13 cellular contexts compared by ENCODE assay signal in the genomic region with DNA sequence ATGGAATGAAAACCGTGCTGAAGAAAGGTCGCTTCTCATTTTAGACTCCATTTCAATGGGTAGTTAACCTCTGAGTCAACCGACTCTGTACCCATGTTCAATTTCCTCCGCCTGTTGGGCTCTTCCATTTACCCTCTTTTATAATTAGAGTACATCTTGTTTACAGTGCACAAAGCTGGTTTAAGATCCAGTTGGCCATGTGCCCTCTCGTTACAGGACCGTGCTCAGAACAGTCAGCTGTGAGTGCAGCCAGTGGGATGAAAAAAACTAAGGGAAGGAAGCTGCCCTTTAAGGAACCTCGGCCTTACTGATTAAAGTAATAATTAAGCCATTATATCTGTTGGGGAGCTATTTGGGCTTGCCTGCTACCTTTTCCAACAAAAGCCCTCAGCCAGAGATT.
DNase-seq lines count a peak whose midpoint lies in the region; ATAC-seq, FAIRE-seq and TF ChIP-seq lines count a peak whose summit lies in the region.
"Had no signal": no experiment of that assay in that cellular context is flagged by ENCODE, and none has a peak within 500 bp of the region (broad histone marks: within the 10 kb centered on the region; RNA-seq: fewer than 3 reads in every experiment).

No MANE protein-coding gene starts in this region.

- ATAC-seq in T-helper 17 cell = no peak

- H3K36me3 ChIP-seq in SJSA1 (peaks cover 14% of the 10 kb centered on the region), hepatocyte (replicated peaks; ENCODE audit: insufficient read depth, low read depth) (no peaks in the 10 kb centered on the region), skeletal muscle satellite cell (ENCODE audit: insufficient read depth, low read length) (no peaks in the 10 kb centered on the region)

- no peak for TF ChIP-seq POLR2A in GM12892 (IDR thresholded peaks at IDR 0.05; ENCODE audit: low read depth, low read length)

- no peaks in the 10 kb centered on the region for H3K79me2 ChIP-seq in hepatocyte

- no peak overlapping the region for H2AFZ ChIP-seq in hepatocyte

- H3K4me1 ChIP-seq in SJSA1 (replicated peaks) = peaks cover 89% of the 10 kb centered on the region
- H3K4me1 ChIP-seq in hepatocyte (ENCODE audit: insufficient read depth) = peaks cover 12% of the 10 kb centered on the region
- H3K4me1 ChIP-seq in skeletal muscle satellite cell (ENCODE audit: control insufficient read depth, insufficient read depth, low read length) = peaks cover 58% of the 10 kb centered on the region

- H3K4me1 Mint-ChIP-seq in T-helper 17 cell = peaks cover 8% of the 10 kb centered on the region
- H3K4me1 Mint-ChIP-seq: activated naive CD8-positive, alpha-beta T cell treated with anti-CD3 and anti-CD28 coated beads, Interleukin-2, amount 10 ng/mL, durations not matched to agents 7 days and 5 days had no signal

- H3K4me3 Mint-ChIP-seq in T-helper 17 cell = no peak overlapping the region
- H3K4me3 Mint-ChIP-seq: activated naive CD8-positive, alpha-beta T cell treated with anti-CD3 and anti-CD28 coated beads, Interleukin-2, amount 10 ng/mL, durations not matched to agents 7 days and 5 days; dendritic cell treated with granulocyte-macrophage colony-stimulating factor and Interleukin-4, amounts not matched to agents 40 ng/mL and 50 ng/mL, for 4 days had no signal

- DNase-seq in LNCaP clone FGC (ENCODE audit: low read depth) (peak; percentile 46), SJSA1 (ENCODE audit: low read depth in 1 of 2, low spot score in 2 of 2) (peak in 1 of 2 experiments; percentile 24), hepatocyte (ENCODE audit: low spot score) (no peak), activated T-cell treated with anti-CD3 and anti-CD28 coated beads for 4 hours (no peak), T-helper 17 cell (no peak), dedifferentiated amniotic fluid mesenchymal stem cell (ENCODE audit: extremely low spot score) (no peak), GM12892 (ENCODE audit: insufficient read length) (no peak)
- DNase-seq: activated naive CD8-positive, alpha-beta T cell treated with anti-CD3 and anti-CD28 coated beads, Interleukin-2, amount 10 ng/mL, durations not matched to agents 7 days and 5 days; foreskin melanocyte had no signal

- no peak for TF ChIP-seq CTCF in LNCaP clone FGC (IDR thresholded peaks at IDR 0.05; ENCODE audit: control insufficient read depth, extremely low read depth, insufficient read depth)
- no peak for TF ChIP-seq CTCF in hepatocyte (IDR thresholded peaks at IDR 0.05; ENCODE audit: poor library complexity)

- H4K20me1 ChIP-seq in hepatocyte (ENCODE audit: insufficient read depth, poor library complexity, severe bottlenecking) = no peaks in the 10 kb centered on the region

- no peaks in the 10 kb centered on the region for H3K9me3 ChIP-seq in SJSA1 (replicated peaks)
- no peaks in the 10 kb centered on the region for H3K9me3 ChIP-seq in hepatocyte (ENCODE audit: low read depth)
- no peaks in the 10 kb centered on the region for H3K9me3 ChIP-seq in skeletal muscle satellite cell (replicated peaks; ENCODE audit: low read length)
- no peaks in the 10 kb centered on the region for H3K9me3 ChIP-seq in T-helper 17 cell (ENCODE audit: control insufficient read depth, low read length, poor library complexity, severe bottlenecking)

- peak overlapping the region; percentile 87 for H3K9ac ChIP-seq in skeletal muscle satellite cell (ENCODE audit: low read depth, low read length)

- peak overlapping the region; percentile 95 for H3K27ac ChIP-seq in SJSA1
- H3K27ac ChIP-seq in hepatocyte = peak overlapping the region; percentile 60
- H3K27ac ChIP-seq: RWPE1 had no signal

- 62% methylated on average over 7 of the region's 7 CpGs for WGBS in hepatocyte (ENCODE audit: low lambda C conversion rate, missing lambda C conversion rate)

- no peak overlapping the region for H3K4me3 ChIP-seq in LNCaP clone FGC (ENCODE audit: low read depth, low read length)
- H3K4me3 ChIP-seq in SJSA1 = no peak overlapping the region
- no peak overlapping the region for H3K4me3 ChIP-seq in hepatocyte
- no peak overlapping the region for H3K4me3 ChIP-seq in skeletal muscle satellite cell (ENCODE audit: low read length)

- FAIRE-seq in GM12892 (lab: Jason Lieb, UNC) = no peak
- FAIRE-seq: G401.6 had no signal

- H3K4me2 ChIP-seq in hepatocyte (peak overlapping the region; percentile 36), skeletal muscle satellite cell (ENCODE audit: low read length) (no peak overlapping the region)

- no peak overlapping the region for H3K27ac Mint-ChIP-seq in T-helper 17 cell
- H3K27ac Mint-ChIP-seq: activated naive CD8-positive, alpha-beta T cell treated with anti-CD3 and anti-CD28 coated beads, Interleukin-2, amount 10 ng/mL, durations not matched to agents 7 days and 5 days; dendritic cell treated with granulocyte-macrophage colony-stimulating factor and Interleukin-4, amounts not matched to agents 40 ng/mL and 50 ng/mL, for 4 days had no signal

- H3K27me3 ChIP-seq in SJSA1 (replicated peaks) = no peaks in the 10 kb centered on the region
- H3K27me3 ChIP-seq in hepatocyte = no peaks in the 10 kb centered on the region
- no peaks in the 10 kb centered on the region for H3K27me3 ChIP-seq in skeletal muscle satellite cell (ENCODE audit: control insufficient read depth, insufficient read depth, low read length)

- H3K9me2 ChIP-seq in hepatocyte (replicated peaks; ENCODE audit: insufficient read depth) = no peaks in the 10 kb centered on the region

- peaks cover 67% of the 10 kb centered on the region for H3K27me3 Mint-ChIP-seq in T-helper 17 cell

- H3K36me3 Mint-ChIP-seq in T-helper 17 cell (ENCODE audit: low read depth) = peaks cover 6% of the 10 kb centered on the region
- H3K36me3 Mint-ChIP-seq: activated naive CD8-positive, alpha-beta T cell treated with anti-CD3 and anti-CD28 coated beads, Interleukin-2, amount 10 ng/mL, durations not matched to agents 7 days and 5 days had no signal
